ENCODE assay signal across 10 cellular contexts in the genomic region with DNA sequence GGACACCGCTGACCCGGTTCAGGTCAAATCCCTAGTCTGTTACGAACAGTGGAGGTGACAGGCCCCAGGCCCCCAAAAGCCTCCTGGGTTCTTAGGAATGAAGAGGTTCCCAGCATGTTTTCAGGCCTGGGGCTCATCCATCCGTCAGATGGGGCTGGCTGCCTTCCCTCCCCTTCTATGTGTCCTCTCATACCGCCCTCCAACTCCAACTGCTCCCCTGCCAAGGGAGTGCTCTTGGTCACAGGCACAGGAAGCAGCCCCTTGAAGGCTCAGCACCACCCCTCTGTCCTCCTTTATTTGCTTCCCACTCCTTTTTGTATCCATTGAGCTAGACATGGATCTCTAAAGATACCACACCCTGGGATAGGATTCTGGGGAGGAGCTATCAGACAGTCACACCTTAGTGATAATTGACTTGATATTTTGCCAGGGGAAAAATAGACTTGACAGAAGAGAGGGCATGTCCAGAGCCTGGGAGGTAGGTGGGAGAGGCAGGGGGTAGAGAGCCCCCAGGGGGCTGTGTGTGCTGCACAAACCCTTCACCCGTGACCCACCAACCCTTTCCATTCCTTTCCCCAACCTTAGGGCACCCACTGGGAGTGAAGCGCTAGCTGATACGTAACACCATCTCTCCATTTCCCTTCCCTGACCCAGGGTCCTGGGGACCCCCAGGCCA. TPM values are rescaled to one million over a fixed set of nuclear protein-coding genes. Genes with fewer than 3 reads are reported as not detected.
DNase-seq lines count a peak whose midpoint lies in the region; ATAC-seq and TF ChIP-seq lines count a peak whose summit lies in the region.
"Had no signal": no experiment of that assay in that cellular context is flagged by ENCODE, and none has a peak within 500 bp of the region (broad histone marks: within the 10 kb centered on the region; RNA-seq: fewer than 3 reads in every experiment).

No MANE protein-coding gene starts in this region.

- H3K4me2 ChIP-seq in BLaER1 (peak overlapping the region; percentile 60), MM.1S (ENCODE audit: low read depth, low read length) (0 out of 2 replicates have a peak overlapping the region, but pooled peaks have one; percentile 25), neural cell (ENCODE audit: low read length) (no peak overlapping the region)

- H3K4me1 Mint-ChIP-seq in activated CD8-positive, alpha-beta T cell treated with anti-CD3 and anti-CD28 coated beads, Interleukin-2, amount 10 ng/mL, durations not matched to agents 7 days and 5 days (ENCODE audit: low read depth): peaks cover 3% of the 10 kb centered on the region

- H3F3A ChIP-seq in MM.1S (ENCODE audit: insufficient read depth, low read length) (no peaks in the 10 kb centered on the region), neural cell (ENCODE audit: insufficient read depth, low read length, poor library complexity, severe bottlenecking) (no peaks in the 10 kb centered on the region)

- H3K9me3 ChIP-seq in BLaER1: no peaks in the 10 kb centered on the region
- no peaks in the 10 kb centered on the region for H3K9me3 ChIP-seq in MM.1S (replicated peaks; ENCODE audit: insufficient read depth, low read length)
- no peaks in the 10 kb centered on the region for H3K9me3 ChIP-seq in neural cell (ENCODE audit: low read length)

- H3K9ac ChIP-seq in BLaER1 (peak overlapping the region; percentile 22; the same call in 1 of the 2 replicates), MM.1S (ENCODE audit: low read length) (no peak overlapping the region), neural cell (ENCODE audit: low read length) (no peak overlapping the region)

- no peak for TF ChIP-seq RAD21 in neural cell (conservative IDR thresholded peaks at IDR 0.05)

- no peak overlapping the region for H3K27ac Mint-ChIP-seq in activated CD8-positive, alpha-beta T cell treated with anti-CD3 and anti-CD28 coated beads, Interleukin-2, amount 10 ng/mL, durations not matched to agents 7 days and 5 days
- H3K27ac Mint-ChIP-seq: activated B cell treated with CpG ODN at 0.5 μM for 24 hours; activated naive CD4-positive, alpha-beta T cell treated with anti-CD3 and anti-CD28 coated beads, Interleukin-2, amount 50 U/mL, for 24 hours had no signal

- CTCF ChIA-PET in activated CD8-positive, alpha-beta T cell treated with anti-CD3 and anti-CD28 coated beads, Interleukin-2, amount 10 ng/mL, durations not matched to agents 7 days and 5 days (lab: Charles Lee): interaction anchor here (1.7 to 4.2 kb wide), 3 partner anchors 9 to 78 kb away, joined by 7 to 27 read pairs (median 10); no protein-coding TSS in a partner anchor

- H3K27me3 Mint-ChIP-seq in activated CD8-positive, alpha-beta T cell treated with anti-CD3 and anti-CD28 coated beads, Interleukin-2, amount 10 ng/mL, durations not matched to agents 7 days and 5 days (ENCODE audit: low read depth): peaks cover 5% of the 10 kb centered on the region

- H3K27me3 ChIP-seq in BLaER1: no peaks in the 10 kb centered on the region
- H3K27me3 ChIP-seq in MM.1S (replicated peaks; ENCODE audit: insufficient read depth, low read length): no peaks in the 10 kb centered on the region
- peaks cover 7% of the 10 kb centered on the region for H3K27me3 ChIP-seq in neural cell (ENCODE audit: insufficient read depth, low read depth, low read length)

- H4K20me1 ChIP-seq in BLaER1 (no peaks in the 10 kb centered on the region), MM.1S (ENCODE audit: insufficient read depth, low read length) (no peaks in the 10 kb centered on the region), neural cell (ENCODE audit: insufficient read depth) (no peaks in the 10 kb centered on the region)

- no peaks in the 10 kb centered on the region for H3K36me3 Mint-ChIP-seq in activated CD8-positive, alpha-beta T cell treated with anti-CD3 and anti-CD28 coated beads, Interleukin-2, amount 10 ng/mL, durations not matched to agents 7 days and 5 days (ENCODE audit: low read depth)
- H3K36me3 Mint-ChIP-seq: activated naive CD4-positive, alpha-beta T cell treated with anti-CD3 and anti-CD28 coated beads, Interleukin-2, amount 50 U/mL, for 24 hours had no signal

- no peak for TF ChIP-seq EP300 in neural cell (conservative IDR thresholded peaks at IDR 0.05; ENCODE audit: poor library complexity, severe bottlenecking)

- no peaks in the 10 kb centered on the region for H3K9me3 Mint-ChIP-seq in activated CD8-positive, alpha-beta T cell treated with anti-CD3 and anti-CD28 coated beads, Interleukin-2, amount 10 ng/mL, durations not matched to agents 7 days and 5 days (ENCODE audit: insufficient read depth)
- H3K9me3 Mint-ChIP-seq: activated B cell treated with CpG ODN at 0.5 μM for 24 hours; activated naive CD4-positive, alpha-beta T cell treated with anti-CD3 and anti-CD28 coated beads, Interleukin-2, amount 50 U/mL, for 24 hours had no signal

- no peak for TF ChIP-seq CTCF in MM.1S (IDR thresholded peaks at IDR 0.05; ENCODE audit: low read length)
- no peak for TF ChIP-seq CTCF in epithelial cell of esophagus (IDR thresholded peaks at IDR 0.05; ENCODE audit: insufficient read depth, low read depth, low read length, missing control alignments)
- TF ChIP-seq CTCF in neural cell (IDR thresholded peaks at IDR 0.05; ENCODE audit: poor library complexity, severe bottlenecking): no peak

- no peaks in the 10 kb centered on the region for H3K79me2 ChIP-seq in MM.1S (ENCODE audit: low read length)
- no peaks in the 10 kb centered on the region for H3K79me2 ChIP-seq in neural cell (replicated peaks; ENCODE audit: insufficient read depth, low read length)

- no peaks in the 10 kb centered on the region for H3K9me2 ChIP-seq in MM.1S (replicated peaks; ENCODE audit: insufficient read depth, low read length)
- no peaks in the 10 kb centered on the region for H3K9me2 ChIP-seq in neural cell (ENCODE audit: insufficient read depth, low read length)

- no peak for DNase-seq in MM.1S
- DNase-seq in epithelial cell of esophagus (ENCODE audit: low read depth): peak; percentile 58
- DNase-seq in activated effector memory CD4-positive, alpha-beta T cell treated with Interleukin-2 at 50 U/mL for 16 hours: no peak
- DNase-seq in activated CD8-positive, alpha-beta T cell treated with anti-CD3 and anti-CD28 coated beads, Interleukin-2, amount 10 ng/mL, durations not matched to agents 7 days and 5 days: no peak
- DNase-seq in glomerular visceral epithelial cell (ENCODE audit: extremely low spot score): no peak
- DNase-seq: activated B cell treated with CpG ODN at 0.5 μM for 24 hours had no signal

- H3K27ac ChIP-seq in BLaER1 (peak overlapping the region; percentile 40), MM.1S (ENCODE audit: low read length) (no peak overlapping the region), neural cell (ENCODE audit: low read length) (peak overlapping the region; percentile 31)

- no peak overlapping the region for H3K4me3 Mint-ChIP-seq in activated CD8-positive, alpha-beta T cell treated with anti-CD3 and anti-CD28 coated beads, Interleukin-2, amount 10 ng/mL, durations not matched to agents 7 days and 5 days
- H3K4me3 Mint-ChIP-seq: activated B cell treated with CpG ODN at 0.5 μM for 24 hours; activated naive CD4-positive, alpha-beta T cell treated with anti-CD3 and anti-CD28 coated beads, Interleukin-2, amount 50 U/mL, for 24 hours had no signal

- H3K4me1 ChIP-seq in BLaER1 (peaks cover 53% of the 10 kb centered on the region), MM.1S (ENCODE audit: low read length) (peaks cover 8% of the 10 kb centered on the region)

- no peak for ATAC-seq in HG02571 (IDR thresholded peaks at IDR 0.05; ENCODE audit: unreplicated experiment)
- ATAC-seq in activated CD8-positive, alpha-beta T cell treated with anti-CD3 and anti-CD28 coated beads, Interleukin-2, amount 10 ng/mL, durations not matched to agents 7 days and 5 days: no peak

- POLR2A ChIA-PET in activated CD8-positive, alpha-beta T cell treated with anti-CD3 and anti-CD28 coated beads, Interleukin-2, amount 10 ng/mL, durations not matched to agents 7 days and 5 days (lab: Charles Lee): no interaction called here

- H3K4me3 ChIP-seq in BLaER1: no peak overlapping the region
- H3K4me3 ChIP-seq in MM.1S (ENCODE audit: low read length): no peak overlapping the region
- no peak overlapping the region for H3K4me3 ChIP-seq in epithelial cell of esophagus (ENCODE audit: low read length)
- H3K4me3 ChIP-seq in neural cell (ENCODE audit: low read length): no peak overlapping the region

- no peak overlapping the region for H2AFZ ChIP-seq in MM.1S (ENCODE audit: low read length)
- no peak overlapping the region for H2AFZ ChIP-seq in neural cell (ENCODE audit: low read depth, low read length)

- H3K36me3 ChIP-seq in BLaER1: no peaks in the 10 kb centered on the region
- H3K36me3 ChIP-seq in MM.1S (replicated peaks; ENCODE audit: insufficient read depth, low read length): no peaks in the 10 kb centered on the region
- no peaks in the 10 kb centered on the region for H3K36me3 ChIP-seq in neural cell (ENCODE audit: insufficient read depth, low read length)

TF ChIP-seq in neural cell, 6 proteins besides CTCF, POLR2A, EP300 and RAD21 (continues in another document):
- no peak for TF ChIP-seq MXI1 (conservative IDR thresholded peaks at IDR 0.05; ENCODE audit: poor library complexity, severe bottlenecking)
- TF ChIP-seq, protein P1, sequence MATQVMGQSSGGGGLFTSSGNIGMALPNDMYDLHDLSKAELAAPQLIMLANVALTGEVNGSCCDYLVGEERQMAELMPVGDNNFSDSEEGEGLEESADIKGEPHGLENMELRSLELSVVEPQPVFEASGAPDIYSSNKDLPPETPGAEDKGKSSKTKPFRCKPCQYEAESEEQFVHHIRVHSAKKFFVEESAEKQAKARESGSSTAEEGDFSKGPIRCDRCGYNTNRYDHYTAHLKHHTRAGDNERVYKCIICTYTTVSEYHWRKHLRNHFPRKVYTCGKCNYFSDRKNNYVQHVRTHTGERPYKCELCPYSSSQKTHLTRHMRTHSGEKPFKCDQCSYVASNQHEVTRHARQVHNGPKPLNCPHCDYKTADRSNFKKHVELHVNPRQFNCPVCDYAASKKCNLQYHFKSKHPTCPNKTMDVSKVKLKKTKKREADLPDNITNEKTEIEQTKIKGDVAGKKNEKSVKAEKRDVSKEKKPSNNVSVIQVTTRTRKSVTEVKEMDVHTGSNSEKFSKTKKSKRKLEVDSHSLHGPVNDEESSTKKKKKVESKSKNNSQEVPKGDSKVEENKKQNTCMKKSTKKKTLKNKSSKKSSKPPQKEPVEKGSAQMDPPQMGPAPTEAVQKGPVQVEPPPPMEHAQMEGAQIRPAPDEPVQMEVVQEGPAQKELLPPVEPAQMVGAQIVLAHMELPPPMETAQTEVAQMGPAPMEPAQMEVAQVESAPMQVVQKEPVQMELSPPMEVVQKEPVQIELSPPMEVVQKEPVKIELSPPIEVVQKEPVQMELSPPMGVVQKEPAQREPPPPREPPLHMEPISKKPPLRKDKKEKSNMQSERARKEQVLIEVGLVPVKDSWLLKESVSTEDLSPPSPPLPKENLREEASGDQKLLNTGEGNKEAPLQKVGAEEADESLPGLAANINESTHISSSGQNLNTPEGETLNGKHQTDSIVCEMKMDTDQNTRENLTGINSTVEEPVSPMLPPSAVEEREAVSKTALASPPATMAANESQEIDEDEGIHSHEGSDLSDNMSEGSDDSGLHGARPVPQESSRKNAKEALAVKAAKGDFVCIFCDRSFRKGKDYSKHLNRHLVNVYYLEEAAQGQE (IDR thresholded peaks at IDR 0.05; ENCODE audit: borderline replicate concordance): no peak

RNA-seq across cellular contexts. Expression of a gene that starts 10.7 kb away (rescaled TPM):
- polyA plus RNA-seq in neural cell: not detected in 2 replicates
- polyA minus RNA-seq in neural cell: not detected in 2 replicates
- total RNA-seq in activated CD8-positive, alpha-beta T cell treated with anti-CD3 and anti-CD28 coated beads, Interleukin-2, amount 10 ng/mL, durations not matched to agents 7 days and 5 days: not detected
- total RNA-seq: activated B cell treated with CpG ODN at 0.5 μM for 24 hours had no signal
